In genomic region chr9:125888220-125888619, GRCh38 we compare ENCODE assay signal across 16 cellular contexts.
DNase-seq lines count a peak whose midpoint lies in the region; ATAC-seq and TF ChIP-seq lines count a peak whose summit lies in the region.
"Had no signal": no experiment of that assay in that cellular context is flagged by ENCODE, and none has a peak within 500 bp of the region (broad histone marks: within the 10 kb centered on the region; RNA-seq: fewer than 3 reads in every experiment).

No MANE protein-coding gene starts in this region.

- H3K4me1 Mint-ChIP-seq in endodermal cell, result peaks cover 60% of the 10 kb centered on the region
- peaks cover 79% of the 10 kb centered on the region for H3K4me1 Mint-ChIP-seq in nephron progenitor cell

- H3K9ac ChIP-seq in endodermal cell (ENCODE audit: extremely low read depth, low read length, poor library complexity, severe bottlenecking), result no peak overlapping the region

- H3K27me3 Mint-ChIP-seq in endodermal cell (ENCODE audit: insufficient read depth), result no peaks in the 10 kb centered on the region
- peaks cover 21% of the 10 kb centered on the region for H3K27me3 Mint-ChIP-seq in nephron progenitor cell (ENCODE audit: low read depth, poor library complexity)
- H3K27me3 Mint-ChIP-seq: progenitor cell of endocrine pancreas had no signal

- no peak for ATAC-seq in HG03439 (IDR thresholded peaks at IDR 0.05; ENCODE audit: unreplicated experiment)

- TF ChIP-seq CTCF in endodermal cell (conservative IDR thresholded peaks at IDR 0.05), result no peak
- no peak for TF ChIP-seq CTCF in nephron progenitor cell (IDR thresholded peaks at IDR 0.05)
- no peak for TF ChIP-seq CTCF in GM10248 (IDR thresholded peaks at IDR 0.05; ENCODE audit: control extremely low read depth, extremely low read depth, low read depth, missing control alignments)

- CTCF ChIA-PET in GM10248 (lab: Yijun Ruan, JAX), result interaction anchor here (1.0 to 1.2 kb wide), 2 partner anchors 19 to 149 kb away, joined by 3 read pairs; no protein-coding TSS in a partner anchor

- POLR2A ChIA-PET in GM10248 (lab: Yijun Ruan, JAX), result no interaction called here

- H3K4me3 Mint-ChIP-seq in endodermal cell (peak overlapping the region; percentile 66), nephron progenitor cell (peak overlapping the region; percentile 11)

- H3K27me3 ChIP-seq in HAP-1 (ENCODE audit: low read depth) (no peaks in the 10 kb centered on the region), endodermal cell (ENCODE audit: control insufficient read depth, insufficient read depth, low read length, poor library complexity, severe bottlenecking) (no peaks in the 10 kb centered on the region)
- H3K27me3 ChIP-seq: upper lobe of right lung had no signal

- H3K36me3 ChIP-seq in HAP-1 (replicated peaks), result no peaks in the 10 kb centered on the region
- no peaks in the 10 kb centered on the region for H3K36me3 ChIP-seq in endodermal cell (ENCODE audit: control insufficient read depth, insufficient read depth, low read length)
- H3K36me3 ChIP-seq: upper lobe of right lung had no signal

- H3K27ac ChIP-seq in endodermal cell (ENCODE audit: low read depth, low read length), result no peak overlapping the region
- H3K27ac ChIP-seq: RWPE1, upper lobe of right lung had no signal

- in situ Hi-C loops in HAP-1 (cut with MboI; ENCODE audit: low sequenced_read_pairs), result no loop called here

- H3K4me3 ChIP-seq in HAP-1, result no peak overlapping the region
- no peak overlapping the region for H3K4me3 ChIP-seq in endodermal cell (ENCODE audit: low read length)

- 63% methylated on average over 6 of the region's 7 CpGs; no CpG with 5 or more reads in 1 of the 2 experiments for WGBS in endodermal cell (ENCODE audit: insufficient coverage in 1 of 2, insufficient read length in 1 of 2), 2 experiments

- H3K27ac Mint-ChIP-seq in endodermal cell (peak overlapping the region; percentile 6), nephron progenitor cell (no peak overlapping the region)
- H3K27ac Mint-ChIP-seq: activated CD8-positive, alpha-beta T cell treated with anti-CD3 and anti-CD28 coated beads for 36 hours; progenitor cell of endocrine pancreas had no signal

- H3K9me3 ChIP-seq in HAP-1 (no peaks in the 10 kb centered on the region), endodermal cell (ENCODE audit: control insufficient read depth, low read length) (no peaks in the 10 kb centered on the region)
- H3K9me3 ChIP-seq: upper lobe of right lung had no signal

- no peaks in the 10 kb centered on the region for H3K9me3 Mint-ChIP-seq in endodermal cell
- H3K9me3 Mint-ChIP-seq in nephron progenitor cell, result no peaks in the 10 kb centered on the region
- H3K9me3 Mint-ChIP-seq: activated CD8-positive, alpha-beta T cell treated with anti-CD3 and anti-CD28 coated beads for 36 hours had no signal

- no peaks in the 10 kb centered on the region for H3K36me3 Mint-ChIP-seq in endodermal cell (ENCODE audit: low read depth)
- H3K36me3 Mint-ChIP-seq in nephron progenitor cell (ENCODE audit: low read depth), result no peaks in the 10 kb centered on the region

- H3K4me1 ChIP-seq in HAP-1, result peaks cover 80% of the 10 kb centered on the region
- peaks cover 13% of the 10 kb centered on the region for H3K4me1 ChIP-seq in endodermal cell (ENCODE audit: control insufficient read depth, insufficient read depth, low read length)

- DNase-seq in NCI-H1092 treated with DMSO at 0.1 percent for 48 hours (lab: John Stamatoyannopoulos, UW), result peak; percentile 74
- no peak for DNase-seq in NCI-H1092 (lab: John Stamatoyannopoulos, UW)
- DNase-seq in HAP-1 (ENCODE audit: low spot score in 2 of 2), result peak; percentile 45 to 92
- no peak for DNase-seq in endodermal cell
- DNase-seq in nephron progenitor cell, result no peak
- DNase-seq in NK-92 (lab: John Stamatoyannopoulos, UW; ENCODE audit: unreplicated experiment), result no peak
- no peak for DNase-seq in GM10248 (ENCODE audit: extremely low spot score)
- DNase-seq: activated CD8-positive, alpha-beta T cell treated with anti-CD3 and anti-CD28 coated beads for 36 hours; activated gamma-delta T cell; DND-41; NCI-H226; T-helper 9 cell; upper lobe of right lung had no signal

Comparison
In these comparisons a context has a peak if more than half of its experiments do, and no peak if none do; other contexts are left out.
1. DNase-seq: peak in NCI-H1092 treated with DMSO at 0.1 percent for 48 hours (single experiment) and HAP-1 (2 of 2); none in NCI-H1092 (single experiment), endodermal cell (single experiment), nephron progenitor cell (single experiment), NK-92 (single experiment) and GM10248 (single experiment).